1 cellular context compared by ENCODE assay signal in the genomic region with DNA sequence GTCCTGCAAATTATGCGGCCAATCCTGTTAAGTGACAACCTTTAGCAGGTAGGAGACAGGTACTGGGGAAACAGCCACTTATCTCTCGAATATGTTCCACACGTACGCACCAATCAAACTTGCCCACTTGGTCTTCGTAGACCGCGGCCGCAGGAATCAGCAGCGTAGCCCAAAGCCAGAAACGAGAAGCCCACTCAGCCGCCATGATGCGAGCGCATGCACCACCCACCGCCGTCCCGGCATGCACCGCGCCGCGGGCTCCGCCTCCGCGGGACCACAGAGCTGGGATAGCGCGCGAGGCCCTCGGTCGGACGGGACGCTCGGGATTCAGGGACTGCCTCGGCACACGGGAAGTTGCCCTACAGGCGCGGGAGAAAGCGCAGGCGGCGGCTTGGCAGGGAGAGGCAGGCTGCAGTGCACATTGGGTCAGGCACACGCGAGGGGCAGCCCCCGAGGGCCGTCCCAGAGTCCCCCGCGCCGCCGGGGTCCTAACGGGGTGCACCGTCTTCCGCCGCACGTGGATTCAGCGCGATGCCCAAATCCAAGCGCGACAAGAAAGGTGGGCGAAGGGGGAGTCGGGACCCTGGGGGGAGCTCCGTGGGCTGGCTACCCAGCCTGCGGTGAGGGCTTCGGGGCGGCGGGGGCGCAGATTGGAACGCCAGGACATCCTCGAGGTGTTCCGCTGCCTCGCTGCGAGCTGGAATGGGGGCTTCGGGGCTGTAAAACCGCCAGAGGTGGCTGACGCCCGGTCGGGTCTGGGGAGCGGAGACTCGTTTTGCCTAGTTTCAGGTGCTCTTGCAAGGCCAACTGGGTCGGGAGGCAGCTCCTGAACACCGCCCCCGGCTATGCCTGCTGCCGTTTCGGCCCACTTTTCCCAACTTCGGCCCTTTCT.
TF ChIP-seq lines count a peak whose summit lies in the region.

A gene (minus strand): TSS at position 220 of the 892 bp plus-strand sequence. CDS start 15 bp downstream, at position 205.
A gene (plus strand): TSS at position 501 of the 892 bp plus-strand sequence. CDS start 31 bp downstream, at position 532.

TF ChIP-seq in HCT116, 20 proteins besides CTCF, POLR2A, EP300 and RAD21:
- TF ChIP-seq YY1 (IDR thresholded peaks at IDR 0.05; ENCODE audit: extremely low read depth, insufficient replicate concordance, low read depth, low read length) (peak; percentile 95), ELF1 (IDR thresholded peaks at IDR 0.05; ENCODE audit: borderline replicate concordance, low read depth) (no peak), EZH2phosphoT487 (IDR thresholded peaks at IDR 0.05; ENCODE audit: borderline replicate concordance) (no peak), POLR2AphosphoS5 (IDR thresholded peaks at IDR 0.05; ENCODE audit: low read depth, low read length) (peak; percentile 83), SIN3A (IDR thresholded peaks at IDR 0.05; ENCODE audit: low read depth) (peak; percentile 97), FOSL1 (IDR thresholded peaks at IDR 0.05; ENCODE audit: low read depth) (no peak), EZH2 (IDR thresholded peaks at IDR 0.05) (no peak), ZFX (IDR thresholded peaks at IDR 0.05) (peak; percentile 52; the same call in 1 of the 2 replicates), CEBPB (IDR thresholded peaks at IDR 0.05; ENCODE audit: low read depth) (no peak), TCF7L2 (IDR thresholded peaks at IDR 0.05; ENCODE audit: borderline replicate concordance, extremely low read depth, insufficient read depth, insufficient read length) (no peak), CBX3 (IDR thresholded peaks at IDR 0.05; ENCODE audit: low read depth) (no peak), ZNF274 (IDR thresholded peaks at IDR 0.05; ENCODE audit: low read depth, low read length) (no peak), JUND (IDR thresholded peaks at IDR 0.05) (no peak), SP1 (IDR thresholded peaks at IDR 0.05; ENCODE audit: low read depth) (peak; percentile 88), SRF (IDR thresholded peaks at IDR 0.05; ENCODE audit: low read depth) (no peak; the same call in 1 of the 2 replicates), EGR1 (IDR thresholded peaks at IDR 0.05; ENCODE audit: low read depth) (peak; percentile 88)
- TF ChIP-seq, protein P1, sequence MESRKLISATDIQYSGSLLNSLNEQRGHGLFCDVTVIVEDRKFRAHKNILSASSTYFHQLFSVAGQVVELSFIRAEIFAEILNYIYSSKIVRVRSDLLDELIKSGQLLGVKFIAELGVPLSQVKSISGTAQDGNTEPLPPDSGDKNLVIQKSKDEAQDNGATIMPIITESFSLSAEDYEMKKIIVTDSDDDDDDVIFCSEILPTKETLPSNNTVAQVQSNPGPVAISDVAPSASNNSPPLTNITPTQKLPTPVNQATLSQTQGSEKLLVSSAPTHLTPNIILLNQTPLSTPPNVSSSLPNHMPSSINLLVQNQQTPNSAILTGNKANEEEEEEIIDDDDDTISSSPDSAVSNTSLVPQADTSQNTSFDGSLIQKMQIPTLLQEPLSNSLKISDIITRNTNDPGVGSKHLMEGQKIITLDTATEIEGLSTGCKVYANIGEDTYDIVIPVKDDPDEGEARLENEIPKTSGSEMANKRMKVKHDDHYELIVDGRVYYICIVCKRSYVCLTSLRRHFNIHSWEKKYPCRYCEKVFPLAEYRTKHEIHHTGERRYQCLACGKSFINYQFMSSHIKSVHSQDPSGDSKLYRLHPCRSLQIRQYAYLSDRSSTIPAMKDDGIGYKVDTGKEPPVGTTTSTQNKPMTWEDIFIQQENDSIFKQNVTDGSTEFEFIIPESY (IDR thresholded peaks at IDR 0.05; ENCODE audit: extremely low read depth, insufficient replicate concordance, low read length), result peak; percentile 11
- TF ChIP-seq, protein P2, sequence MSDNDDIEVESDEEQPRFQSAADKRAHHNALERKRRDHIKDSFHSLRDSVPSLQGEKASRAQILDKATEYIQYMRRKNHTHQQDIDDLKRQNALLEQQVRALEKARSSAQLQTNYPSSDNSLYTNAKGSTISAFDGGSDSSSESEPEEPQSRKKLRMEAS (IDR thresholded peaks at IDR 0.05), result peak; percentile 99
- TF ChIP-seq, protein P3, sequence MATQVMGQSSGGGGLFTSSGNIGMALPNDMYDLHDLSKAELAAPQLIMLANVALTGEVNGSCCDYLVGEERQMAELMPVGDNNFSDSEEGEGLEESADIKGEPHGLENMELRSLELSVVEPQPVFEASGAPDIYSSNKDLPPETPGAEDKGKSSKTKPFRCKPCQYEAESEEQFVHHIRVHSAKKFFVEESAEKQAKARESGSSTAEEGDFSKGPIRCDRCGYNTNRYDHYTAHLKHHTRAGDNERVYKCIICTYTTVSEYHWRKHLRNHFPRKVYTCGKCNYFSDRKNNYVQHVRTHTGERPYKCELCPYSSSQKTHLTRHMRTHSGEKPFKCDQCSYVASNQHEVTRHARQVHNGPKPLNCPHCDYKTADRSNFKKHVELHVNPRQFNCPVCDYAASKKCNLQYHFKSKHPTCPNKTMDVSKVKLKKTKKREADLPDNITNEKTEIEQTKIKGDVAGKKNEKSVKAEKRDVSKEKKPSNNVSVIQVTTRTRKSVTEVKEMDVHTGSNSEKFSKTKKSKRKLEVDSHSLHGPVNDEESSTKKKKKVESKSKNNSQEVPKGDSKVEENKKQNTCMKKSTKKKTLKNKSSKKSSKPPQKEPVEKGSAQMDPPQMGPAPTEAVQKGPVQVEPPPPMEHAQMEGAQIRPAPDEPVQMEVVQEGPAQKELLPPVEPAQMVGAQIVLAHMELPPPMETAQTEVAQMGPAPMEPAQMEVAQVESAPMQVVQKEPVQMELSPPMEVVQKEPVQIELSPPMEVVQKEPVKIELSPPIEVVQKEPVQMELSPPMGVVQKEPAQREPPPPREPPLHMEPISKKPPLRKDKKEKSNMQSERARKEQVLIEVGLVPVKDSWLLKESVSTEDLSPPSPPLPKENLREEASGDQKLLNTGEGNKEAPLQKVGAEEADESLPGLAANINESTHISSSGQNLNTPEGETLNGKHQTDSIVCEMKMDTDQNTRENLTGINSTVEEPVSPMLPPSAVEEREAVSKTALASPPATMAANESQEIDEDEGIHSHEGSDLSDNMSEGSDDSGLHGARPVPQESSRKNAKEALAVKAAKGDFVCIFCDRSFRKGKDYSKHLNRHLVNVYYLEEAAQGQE (IDR thresholded peaks at IDR 0.05; ENCODE audit: low read depth), result no peak
- TF ChIP-seq, protein P4, sequence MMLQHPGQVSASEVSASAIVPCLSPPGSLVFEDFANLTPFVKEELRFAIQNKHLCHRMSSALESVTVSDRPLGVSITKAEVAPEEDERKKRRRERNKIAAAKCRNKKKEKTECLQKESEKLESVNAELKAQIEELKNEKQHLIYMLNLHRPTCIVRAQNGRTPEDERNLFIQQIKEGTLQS (IDR thresholded peaks at IDR 0.05), result no peak
